ENCODE assay signal across 14 cellular contexts in the genomic region with DNA sequence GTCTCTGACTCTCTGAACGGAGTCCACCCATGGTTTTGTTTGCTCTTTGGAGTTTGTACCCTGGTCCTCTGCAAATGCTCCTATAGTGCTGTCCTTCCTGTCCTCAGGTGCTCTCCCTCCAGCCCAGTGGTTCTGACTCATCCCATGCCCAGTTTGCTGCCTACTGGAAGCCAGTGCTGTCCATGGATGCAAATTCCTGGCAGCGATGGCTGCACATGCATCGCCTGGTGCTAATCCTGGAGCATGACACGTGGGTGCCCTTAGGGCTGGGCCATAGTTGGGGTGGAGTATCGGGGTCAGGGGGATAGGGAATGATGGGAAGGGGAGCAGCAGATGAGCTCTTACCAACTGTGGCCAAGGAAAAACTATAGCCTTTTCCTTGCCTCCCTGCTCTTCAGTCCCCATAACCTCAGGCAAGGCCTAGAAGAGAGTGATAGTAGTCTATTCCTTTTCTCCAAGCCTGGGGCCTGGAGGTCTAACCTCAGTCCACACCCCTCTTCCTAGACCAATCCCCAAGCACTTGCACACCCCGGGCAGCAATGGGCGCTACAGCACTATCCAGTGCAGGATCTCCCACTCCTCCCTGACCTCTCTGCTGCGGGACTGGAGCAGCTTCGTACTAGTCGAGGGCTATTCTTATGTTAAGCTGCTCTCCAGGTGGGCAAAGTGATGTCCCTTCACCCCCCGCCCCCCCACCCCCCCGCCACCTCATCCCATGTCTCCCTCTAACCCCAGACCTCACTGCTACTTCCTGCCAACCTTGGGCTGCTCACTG.
"Had no signal": no experiment of that assay in that cellular context is flagged by ENCODE, and none has a peak within 500 bp of the region (broad histone marks: within the 10 kb centered on the region; RNA-seq: fewer than 3 reads in every experiment).

No MANE protein-coding gene starts in this region.

- H3K79me2 ChIP-seq: parathyroid adenoma had no signal

- H3K9ac ChIP-seq: parathyroid adenoma had no signal

- H3K27ac ChIP-seq: adrenal gland, parathyroid adenoma, tibial nerve, vagina had no signal

- H3K27ac Mint-ChIP-seq: activated CD8-positive, alpha-beta memory T cell treated with anti-CD3 and anti-CD28 coated beads, Interleukin-2, amount 10 ng/mL, durations not matched to agents 7 days and 5 days; naive B cell; stimulated activated memory B cell treated with anti-CD40 and anti-IgM and Interleukin-4, amounts not matched to agents 10 μg/mL and 1 μg/mL and 100 μg/mL, for 72 hours had no signal

- ATAC-seq: activated CD8-positive, alpha-beta memory T cell treated with anti-CD3 and anti-CD28 coated beads, Interleukin-2, amount 10 ng/mL, durations not matched to agents 7 days and 5 days; left cardiac atrium had no signal

- DNase-seq: activated CD4-positive, alpha-beta T cell treated with anti-CD3 and anti-CD28 coated beads, Interleukin-2, amount 50 U/mL, for 48 hours; activated CD4-positive, CD25-positive, alpha-beta regulatory T cell treated with anti-CD3 and anti-CD28 coated beads, Interleukin-2, amount 50 U/mL, for 72 hours; activated CD8-positive, alpha-beta memory T cell treated with anti-CD3 and anti-CD28 coated beads, Interleukin-2, amount 10 ng/mL, durations not matched to agents 7 days and 5 days; activated naive CD4-positive, alpha-beta T cell treated with anti-CD3 and anti-CD28 coated beads, Interleukin-2, amount 50 U/mL, for 16 hours; activated T-cell treated with anti-CD3 and anti-CD28 coated beads, Interleukin-2, amount 50 U/mL, for 24 hours; left cardiac atrium; naive B cell; retina; T1000 had no signal

- H3K27me3 ChIP-seq: adrenal gland, tibial nerve, vagina had no signal

- H3K27me3 Mint-ChIP-seq: activated CD8-positive, alpha-beta memory T cell treated with anti-CD3 and anti-CD28 coated beads, Interleukin-2, amount 10 ng/mL, durations not matched to agents 7 days and 5 days; activated T-cell treated with anti-CD3 and anti-CD28 coated beads, Interleukin-2, amount 50 U/mL, for 24 hours; naive B cell; stimulated activated memory B cell treated with anti-CD40 and anti-IgM and Interleukin-4, amounts not matched to agents 10 μg/mL and 1 μg/mL and 100 μg/mL, for 72 hours had no signal

- H3K4me3 ChIP-seq: adrenal gland, tibial nerve, vagina had no signal

- H2AFZ ChIP-seq: parathyroid adenoma had no signal

- H3K9me3 Mint-ChIP-seq: activated T-cell treated with anti-CD3 and anti-CD28 coated beads, Interleukin-2, amount 50 U/mL, for 24 hours; naive B cell; stimulated activated memory B cell treated with anti-CD40 and anti-IgM and Interleukin-4, amounts not matched to agents 10 μg/mL and 1 μg/mL and 100 μg/mL, for 72 hours had no signal

- H3K4me1 ChIP-seq: adrenal gland, parathyroid adenoma, tibial nerve, vagina had no signal

- H3K4me1 Mint-ChIP-seq: activated CD8-positive, alpha-beta memory T cell treated with anti-CD3 and anti-CD28 coated beads, Interleukin-2, amount 10 ng/mL, durations not matched to agents 7 days and 5 days had no signal

- H3K9me3 ChIP-seq: adrenal gland, tibial nerve, vagina had no signal

- H3K4me3 Mint-ChIP-seq: activated CD8-positive, alpha-beta memory T cell treated with anti-CD3 and anti-CD28 coated beads, Interleukin-2, amount 10 ng/mL, durations not matched to agents 7 days and 5 days; activated T-cell treated with anti-CD3 and anti-CD28 coated beads, Interleukin-2, amount 50 U/mL, for 24 hours; naive B cell; stimulated activated memory B cell treated with anti-CD40 and anti-IgM and Interleukin-4, amounts not matched to agents 10 μg/mL and 1 μg/mL and 100 μg/mL, for 72 hours had no signal
